Comparison of ENCODE assay signal across 1 cellular context in the genomic region with DNA sequence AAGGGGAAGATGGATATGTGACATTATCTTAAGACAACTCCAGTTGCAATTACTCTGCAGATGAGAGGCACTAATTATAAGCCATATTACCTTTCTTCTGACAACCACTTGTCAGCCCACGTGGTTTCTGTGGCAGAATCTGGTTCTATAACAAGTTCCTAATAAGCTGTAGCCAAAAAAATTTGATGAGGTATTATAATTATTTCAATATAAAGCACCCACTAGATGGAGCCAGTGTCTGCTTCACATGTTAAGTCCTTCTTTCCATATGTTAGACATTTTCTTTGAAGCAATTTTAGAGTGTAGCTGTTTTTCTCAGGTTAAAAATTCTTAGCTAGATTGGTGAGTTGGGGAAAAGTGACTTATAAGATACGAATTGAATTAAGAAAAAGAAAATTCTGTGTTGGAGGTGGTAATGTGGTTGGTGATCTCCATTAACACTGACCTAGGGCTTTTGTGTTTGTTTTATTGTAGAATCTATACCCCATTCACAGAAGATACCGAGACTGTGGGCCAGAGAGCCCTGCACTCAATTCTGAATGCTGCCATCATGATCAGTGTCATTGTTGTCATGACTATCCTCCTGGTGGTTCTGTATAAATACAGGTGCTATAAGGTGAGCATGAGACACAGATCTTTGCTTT.
TF ChIP-seq lines count a peak whose summit lies in the region.

No MANE protein-coding gene starts in this region.

TF ChIP-seq in WTC11, 78 proteins besides CTCF, POLR2A, EP300 and RAD21 (continued from another document):
- TF ChIP-seq, protein P1, sequence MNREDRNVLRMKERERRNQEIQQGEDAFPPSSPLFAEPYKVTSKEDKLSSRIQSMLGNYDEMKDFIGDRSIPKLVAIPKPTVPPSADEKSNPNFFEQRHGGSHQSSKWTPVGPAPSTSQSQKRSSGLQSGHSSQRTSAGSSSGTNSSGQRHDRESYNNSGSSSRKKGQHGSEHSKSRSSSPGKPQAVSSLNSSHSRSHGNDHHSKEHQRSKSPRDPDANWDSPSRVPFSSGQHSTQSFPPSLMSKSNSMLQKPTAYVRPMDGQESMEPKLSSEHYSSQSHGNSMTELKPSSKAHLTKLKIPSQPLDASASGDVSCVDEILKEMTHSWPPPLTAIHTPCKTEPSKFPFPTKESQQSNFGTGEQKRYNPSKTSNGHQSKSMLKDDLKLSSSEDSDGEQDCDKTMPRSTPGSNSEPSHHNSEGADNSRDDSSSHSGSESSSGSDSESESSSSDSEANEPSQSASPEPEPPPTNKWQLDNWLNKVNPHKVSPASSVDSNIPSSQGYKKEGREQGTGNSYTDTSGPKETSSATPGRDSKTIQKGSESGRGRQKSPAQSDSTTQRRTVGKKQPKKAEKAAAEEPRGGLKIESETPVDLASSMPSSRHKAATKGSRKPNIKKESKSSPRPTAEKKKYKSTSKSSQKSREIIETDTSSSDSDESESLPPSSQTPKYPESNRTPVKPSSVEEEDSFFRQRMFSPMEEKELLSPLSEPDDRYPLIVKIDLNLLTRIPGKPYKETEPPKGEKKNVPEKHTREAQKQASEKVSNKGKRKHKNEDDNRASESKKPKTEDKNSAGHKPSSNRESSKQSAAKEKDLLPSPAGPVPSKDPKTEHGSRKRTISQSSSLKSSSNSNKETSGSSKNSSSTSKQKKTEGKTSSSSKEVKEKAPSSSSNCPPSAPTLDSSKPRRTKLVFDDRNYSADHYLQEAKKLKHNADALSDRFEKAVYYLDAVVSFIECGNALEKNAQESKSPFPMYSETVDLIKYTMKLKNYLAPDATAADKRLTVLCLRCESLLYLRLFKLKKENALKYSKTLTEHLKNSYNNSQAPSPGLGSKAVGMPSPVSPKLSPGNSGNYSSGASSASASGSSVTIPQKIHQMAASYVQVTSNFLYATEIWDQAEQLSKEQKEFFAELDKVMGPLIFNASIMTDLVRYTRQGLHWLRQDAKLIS (CRISPR knock-in tag; IDR thresholded peaks at IDR 0.05; ENCODE audit: borderline replicate concordance), result no peak
- TF ChIP-seq NR2C2 (CRISPR knock-in tag; IDR thresholded peaks at IDR 0.05) (no peak), ZBTB21 (CRISPR knock-in tag; IDR thresholded peaks at IDR 0.05; ENCODE audit: borderline replicate concordance) (no peak), GABPB1 (CRISPR knock-in tag; IDR thresholded peaks at IDR 0.05) (no peak), ESRRA (CRISPR knock-in tag; IDR thresholded peaks at IDR 0.05; ENCODE audit: borderline replicate concordance) (no peak), MXD4 (CRISPR knock-in tag; IDR thresholded peaks at IDR 0.05; ENCODE audit: borderline replicate concordance) (no peak), ATF1 (CRISPR knock-in tag; IDR thresholded peaks at IDR 0.05) (no peak), GTF2I (CRISPR knock-in tag; conservative IDR thresholded peaks at IDR 0.05) (no peak), CREB1 (CRISPR knock-in tag; IDR thresholded peaks at IDR 0.05) (no peak)
- TF ChIP-seq, protein P2, sequence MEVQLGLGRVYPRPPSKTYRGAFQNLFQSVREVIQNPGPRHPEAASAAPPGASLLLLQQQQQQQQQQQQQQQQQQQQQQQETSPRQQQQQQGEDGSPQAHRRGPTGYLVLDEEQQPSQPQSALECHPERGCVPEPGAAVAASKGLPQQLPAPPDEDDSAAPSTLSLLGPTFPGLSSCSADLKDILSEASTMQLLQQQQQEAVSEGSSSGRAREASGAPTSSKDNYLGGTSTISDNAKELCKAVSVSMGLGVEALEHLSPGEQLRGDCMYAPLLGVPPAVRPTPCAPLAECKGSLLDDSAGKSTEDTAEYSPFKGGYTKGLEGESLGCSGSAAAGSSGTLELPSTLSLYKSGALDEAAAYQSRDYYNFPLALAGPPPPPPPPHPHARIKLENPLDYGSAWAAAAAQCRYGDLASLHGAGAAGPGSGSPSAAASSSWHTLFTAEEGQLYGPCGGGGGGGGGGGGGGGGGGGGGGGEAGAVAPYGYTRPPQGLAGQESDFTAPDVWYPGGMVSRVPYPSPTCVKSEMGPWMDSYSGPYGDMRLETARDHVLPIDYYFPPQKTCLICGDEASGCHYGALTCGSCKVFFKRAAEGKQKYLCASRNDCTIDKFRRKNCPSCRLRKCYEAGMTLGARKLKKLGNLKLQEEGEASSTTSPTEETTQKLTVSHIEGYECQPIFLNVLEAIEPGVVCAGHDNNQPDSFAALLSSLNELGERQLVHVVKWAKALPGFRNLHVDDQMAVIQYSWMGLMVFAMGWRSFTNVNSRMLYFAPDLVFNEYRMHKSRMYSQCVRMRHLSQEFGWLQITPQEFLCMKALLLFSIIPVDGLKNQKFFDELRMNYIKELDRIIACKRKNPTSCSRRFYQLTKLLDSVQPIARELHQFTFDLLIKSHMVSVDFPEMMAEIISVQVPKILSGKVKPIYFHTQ (CRISPR knock-in tag; IDR thresholded peaks at IDR 0.05), result no peak
- TF ChIP-seq, protein P3, sequence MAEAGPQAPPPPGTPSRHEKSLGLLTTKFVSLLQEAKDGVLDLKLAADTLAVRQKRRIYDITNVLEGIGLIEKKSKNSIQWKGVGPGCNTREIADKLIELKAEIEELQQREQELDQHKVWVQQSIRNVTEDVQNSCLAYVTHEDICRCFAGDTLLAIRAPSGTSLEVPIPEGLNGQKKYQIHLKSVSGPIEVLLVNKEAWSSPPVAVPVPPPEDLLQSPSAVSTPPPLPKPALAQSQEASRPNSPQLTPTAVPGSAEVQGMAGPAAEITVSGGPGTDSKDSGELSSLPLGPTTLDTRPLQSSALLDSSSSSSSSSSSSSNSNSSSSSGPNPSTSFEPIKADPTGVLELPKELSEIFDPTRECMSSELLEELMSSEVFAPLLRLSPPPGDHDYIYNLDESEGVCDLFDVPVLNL (CRISPR knock-in tag; IDR thresholded peaks at IDR 0.05; ENCODE audit: borderline replicate concordance, low read depth), result no peak
